Comparison of ENCODE assay signal across 15 cellular contexts in genomic region chr9:81661339-81661738, GRCh38. TPM values are rescaled to one million over a fixed set of nuclear protein-coding genes. Genes with fewer than 3 reads are reported as not detected.
DNase-seq lines count a peak whose midpoint lies in the region; TF ChIP-seq lines count a peak whose summit lies in the region.
"Had no signal": no experiment of that assay in that cellular context is flagged by ENCODE, and none has a peak within 500 bp of the region (broad histone marks: within the 10 kb centered on the region; RNA-seq: fewer than 3 reads in every experiment).

No MANE protein-coding gene starts in this region.

- POLR2A ChIA-PET in OCI-LY7 (lab: Charles Lee), result interaction anchor here (1.1 kb wide), 1 partner anchor 892 kb away, joined by 3 read pairs; no protein-coding TSS in a partner anchor

- no peak overlapping the region for H3K9ac ChIP-seq in subcutaneous abdominal adipose tissue (ENCODE audit: low read length in 5 of 5)
- H3K9ac ChIP-seq: GM23248 had no signal

- H3K27ac ChIP-seq in subcutaneous abdominal adipose tissue (ENCODE audit: low read depth, low read length), result peak overlapping the region; percentile 44
- no peak overlapping the region for H3K27ac ChIP-seq in OCI-LY7 (ENCODE audit: low read depth, low read length, poor library complexity, severe bottlenecking)
- H3K27ac ChIP-seq: breast epithelium, GM23248, spleen had no signal

- no peaks in the 10 kb centered on the region for H3K9me2 ChIP-seq in OCI-LY7 (ENCODE audit: insufficient read depth, low read length)

- CTCF ChIA-PET in OCI-LY7 (lab: Charles Lee; ENCODE audit: unreplicated experiment), result no interaction called here

- intact Hi-C loops in OCI-LY7 (cut with micrococcal nuclease; ENCODE audit: unreplicated experiment), result no loop called here

- peaks cover 8 to 60% (median 48%) of the 10 kb centered on the region in 5 donors for H3K4me1 ChIP-seq in subcutaneous abdominal adipose tissue (ENCODE audit: control insufficient read depth in 5 of 5, insufficient read depth in 5 of 5, low read length in 5 of 5)
- peaks cover under 1% of the 10 kb centered on the region for H3K4me1 ChIP-seq in OCI-LY7 (ENCODE audit: insufficient read depth, low read length, poor library complexity, severe bottlenecking)
- H3K4me1 ChIP-seq: breast epithelium had no signal

- H3K27me3 ChIP-seq in subcutaneous abdominal adipose tissue (ENCODE audit: control insufficient read depth in 5 of 5, insufficient read depth in 4 of 5, low read length in 5 of 5), result no peaks in the 10 kb centered on the region
- H3K27me3 ChIP-seq: breast epithelium, spleen had no signal

- no peak overlapping the region for H3K4me3 ChIP-seq in subcutaneous abdominal adipose tissue (ENCODE audit: low read depth in 1 of 5, low read length in 5 of 5)
- H3K4me3 ChIP-seq in OCI-LY7 (ENCODE audit: low read depth, low read length, poor library complexity, severe bottlenecking), result no peak overlapping the region
- H3K4me3 ChIP-seq: breast epithelium, GM23248, spleen had no signal

- H3K4me2 ChIP-seq in OCI-LY7 (ENCODE audit: low read length), result no peak overlapping the region

- BruUV-seq in OCI-LY7 (replicated peaks; lab: Mats Ljungman, UMichigan), result no TSS peak

- no peaks in the 10 kb centered on the region for H3K79me2 ChIP-seq in OCI-LY7 (ENCODE audit: insufficient read depth, low read depth, low read length)

- no peaks in the 10 kb centered on the region for H3K36me3 ChIP-seq in subcutaneous abdominal adipose tissue (ENCODE audit: control insufficient read depth in 5 of 5, insufficient read depth in 5 of 5, low read length in 5 of 5)
- no peaks in the 10 kb centered on the region for H3K36me3 ChIP-seq in OCI-LY7 (ENCODE audit: insufficient read depth, low read length)
- H3K36me3 ChIP-seq: breast epithelium had no signal

- H3K9me3 ChIP-seq in subcutaneous abdominal adipose tissue (ENCODE audit: control insufficient read depth in 5 of 5, low read length in 5 of 5), result no peaks in the 10 kb centered on the region
- no peaks in the 10 kb centered on the region for H3K9me3 ChIP-seq in OCI-LY7 (ENCODE audit: low read length)
- H3K9me3 ChIP-seq: breast epithelium, spleen had no signal

- no peak for TF ChIP-seq CTCF in OCI-LY7 (conservative IDR thresholded peaks at IDR 0.05; ENCODE audit: low read length)

- peak; percentile 89 for DNase-seq in NCI-H1092 treated with DMSO at 0.1 percent for 48 hours (lab: John Stamatoyannopoulos, UW)
- DNase-seq in NCI-H2107 treated with DMSO at 0.1 percent for 48 hours (lab: John Stamatoyannopoulos, UW; ENCODE audit: unreplicated experiment), result peak; percentile 75
- DNase-seq in amniotic epithelial cell (ENCODE audit: low read depth), result peak; percentile 17
- DNase-seq in OCI-LY7 (ENCODE audit: low spot score), result no peak
- DNase-seq in NAMALWA (ENCODE audit: low spot score), result no peak
- no peak for DNase-seq in globus pallidus (ENCODE audit: low spot score)
- DNase-seq: activated CD4-positive, CD25-positive, alpha-beta regulatory T cell; activated CD8-positive, alpha-beta T cell treated with anti-CD3 and anti-CD28 coated beads for 36 hours; activated T-cell treated with anti-CD3 and anti-CD28 coated beads, Interleukin-2, amount 50 U/mL, for 4 hours; DMS153; NCI-H510A; spleen had no signal

- no peak overlapping the region for H2AFZ ChIP-seq in OCI-LY7 (ENCODE audit: low read length)
- H2AFZ ChIP-seq: GM23248 had no signal

- no peaks in the 10 kb centered on the region for H4K20me1 ChIP-seq in OCI-LY7 (ENCODE audit: insufficient read depth, low read length)

RNA-seq across cellular contexts. Expression of gene TLE1, which starts 28.0 kb away (rescaled TPM):
- 0.13 TPM in 1 of 2 replicates, not detected in the other for total RNA-seq in OCI-LY7 (2014; rRNA removed; shearing (Covaris generic))
- not detected in 2 replicates for total RNA-seq in OCI-LY7 (2022)

Comparison
In these comparisons a context has a peak if more than half of its experiments do, and no peak if none do; other contexts are left out.
1. DNase-seq: peak in NCI-H1092 treated with DMSO at 0.1 percent for 48 hours (single experiment), NCI-H2107 treated with DMSO at 0.1 percent for 48 hours (single experiment) and amniotic epithelial cell (single experiment); none in OCI-LY7 (single experiment), NAMALWA (single experiment) and globus pallidus (single experiment).